ENCODE assay signal across 17 cellular contexts in genomic region chr3:98793971-98794370, GRCh38. TPM values are rescaled to one million over a fixed set of nuclear protein-coding genes. Genes with fewer than 3 reads are reported as not detected.
"Had no signal": no experiment of that assay in that cellular context is flagged by ENCODE, and none has a peak within 500 bp of the region (broad histone marks: within the 10 kb centered on the region; RNA-seq: fewer than 3 reads in every experiment).

No MANE protein-coding gene starts in this region.

- H3K36me3 ChIP-seq: breast epithelium, transverse colon had no signal

- H3K4me3 ChIP-seq: breast epithelium, right atrium auricular region, skin epidermis, transverse colon, vagina had no signal

- H3K4me1 ChIP-seq: breast epithelium, transverse colon, vagina had no signal

- H3K27ac ChIP-seq: breast epithelium, epithelial cell of prostate, right atrium auricular region, skin epidermis, transverse colon, vagina had no signal

- H3K27me3 ChIP-seq: breast epithelium, right atrium auricular region, transverse colon, vagina had no signal

- ATAC-seq: effector memory CD8-positive, alpha-beta T cell; natural killer cell treated with Interleukin-12 subunit alpha and Interleukin-12 subunit beta and Interleukin-15 and Interleukin-18, amount 100 ng/mL, for 72 hours; stimulated activated naive CD8-positive, alpha-beta T cell treated with anti-CD3 and anti-CD28 coated beads, Interleukin-15, Interleukin-2, amounts not matched to agents 100 U/mL and 50 U/mL, for 24 hours had no signal

- DNase-seq: activated CD4-positive, alpha-beta T cell treated with anti-CD3 and anti-CD28 coated beads, Interleukin-2, amount 50 U/mL, for 1 hour; activated CD8-positive, alpha-beta memory T cell treated with anti-CD3 and anti-CD28 coated beads for 24 hours; activated naive CD8-positive, alpha-beta T cell treated with anti-CD3 and anti-CD28 coated beads, Interleukin-2, amount 10 ng/mL, durations not matched to agents 7 days and 5 days; anterior cingulate cortex; dermis blood vessel endothelial cell; effector memory CD8-positive, alpha-beta T cell; glutamatergic neuron; hypothalamus; stimulated activated naive CD8-positive, alpha-beta T cell treated with anti-CD3 and anti-CD28 coated beads, Interleukin-15, Interleukin-2, amounts not matched to agents 100 U/mL and 50 U/mL, for 24 hours; T-helper 9 cell; transverse colon had no signal

- H3K9me3 ChIP-seq: breast epithelium, right atrium auricular region, transverse colon, vagina had no signal

RNA-seq across cellular contexts. Expression of gene ST3GAL6, which starts 30.8 kb away (rescaled TPM):
- total RNA-seq: natural killer cell treated with Interleukin-12 subunit alpha and Interleukin-12 subunit beta and Interleukin-15 and Interleukin-18, amount 100 ng/mL, for 72 hours had no signal
